In genomic region chr6:56808871-56809359, GRCh38 we compare ENCODE assay signal across 9 cellular contexts.
A peak's percentile ranks its signal among the peaks of the same experiment; 100 is the strongest.
DNase-seq lines count a peak whose midpoint lies in the region; ATAC-seq and TF ChIP-seq lines count a peak whose summit lies in the region.
"Had no signal": no experiment of that assay in that cellular context is flagged by ENCODE, and none has a peak within 500 bp of the region (broad histone marks: within the 10 kb centered on the region; RNA-seq: fewer than 3 reads in every experiment).

No MANE protein-coding gene starts in this region.

- H3K9me3 ChIP-seq in smooth muscle cell (replicated peaks; ENCODE audit: low read depth) (no peaks in the 10 kb centered on the region), adrenal gland (replicated peaks in 1 of 3) (no peaks in the 10 kb centered on the region)

- intact Hi-C loops in adrenal gland (cut with DNase I) = no loop called here

- H3K4me1 ChIP-seq in foreskin keratinocyte (peaks cover 30% of the 10 kb centered on the region), smooth muscle cell (ENCODE audit: low read depth) (peaks cover 41% of the 10 kb centered on the region), adrenal gland (replicated peaks in 1 of 2) (peaks cover 0 to 10% of the 10 kb centered on the region in 2 donors)

- no peak overlapping the region for H3K4me3 ChIP-seq in smooth muscle cell
- H3K4me3 ChIP-seq in adrenal gland = no peak overlapping the region

- ATAC-seq in foreskin keratinocyte (peak; percentile 96), GM21526 (IDR thresholded peaks at IDR 0.05; ENCODE audit: low FRiP score, unreplicated experiment) (no peak), HG02798 (IDR thresholded peaks at IDR 0.05; ENCODE audit: poor library complexity, unreplicated experiment) (no peak)

- TF ChIP-seq POLR2A in adrenal gland (IDR thresholded peaks at IDR 0.05) = no peak

- TF ChIP-seq CTCF in foreskin keratinocyte (conservative IDR thresholded peaks at IDR 0.05) (no peak), smooth muscle cell (IDR thresholded peaks at IDR 0.05; ENCODE audit: borderline replicate concordance, insufficient read depth, poor library complexity, severe bottlenecking) (no peak), adrenal gland (IDR thresholded peaks at IDR 0.05) (no peak)

- H3K36me3 ChIP-seq in smooth muscle cell (ENCODE audit: low read depth) (no peaks in the 10 kb centered on the region), adrenal gland (replicated peaks in 1 of 2) (no peaks in the 10 kb centered on the region)

- H2AFZ ChIP-seq in smooth muscle cell (ENCODE audit: low read depth) = no peak overlapping the region

- peak overlapping the region; percentile 19 for H3K27ac ChIP-seq in foreskin keratinocyte
- peak overlapping the region; percentile 63 for H3K27ac ChIP-seq in smooth muscle cell (ENCODE audit: low read depth)
- no peak overlapping the region for H3K27ac ChIP-seq in adrenal gland

- H3F3A ChIP-seq in smooth muscle cell (ENCODE audit: low read depth) = no peaks in the 10 kb centered on the region

- no peak overlapping the region for H3K4me2 ChIP-seq in smooth muscle cell

- H3K27me3 ChIP-seq in foreskin keratinocyte = no peaks in the 10 kb centered on the region
- no peaks in the 10 kb centered on the region for H3K27me3 ChIP-seq in smooth muscle cell (ENCODE audit: low read depth)
- no peaks in the 10 kb centered on the region for H3K27me3 ChIP-seq in adrenal gland

- 49% methylated on average over 3 of the region's 3 CpGs for WGBS in smooth muscle cell (ENCODE audit: low lambda C conversion rate)
- WGBS in adrenal gland, 4 donors = 81 to 92% (median 89%) methylated on average over 3 of the region's 3 CpGs

- H3K79me2 ChIP-seq in smooth muscle cell (ENCODE audit: low read depth) = peaks cover 58% of the 10 kb centered on the region

- peaks cover 4% of the 10 kb centered on the region for H4K20me1 ChIP-seq in smooth muscle cell (ENCODE audit: low read depth)

- no peak overlapping the region for H3K9ac ChIP-seq in smooth muscle cell (ENCODE audit: low read depth)

- DNase-seq in DMS79 treated with DMSO at 0.1 percent for 48 hours (lab: John Stamatoyannopoulos, UW) (peak; percentile 19), DMS79 (lab: John Stamatoyannopoulos, UW) (no peak), NCI-H69 (lab: John Stamatoyannopoulos, UW) (peak; percentile 94), foreskin keratinocyte (peak; percentile 89 to 98), smooth muscle cell (lab: John Stamatoyannopoulos, UW; ENCODE audit: unreplicated experiment) (no peak), adrenal gland (no peak)
- DNase-seq: NCI-H748 treated with DMSO at 0.1 percent for 48 hours had no signal

Comparison
In these comparisons a context has a peak if more than half of its experiments do, and no peak if none do; other contexts are left out.
1. DNase-seq: peak in DMS79 treated with DMSO at 0.1 percent for 48 hours (single experiment), NCI-H69 (single experiment) and foreskin keratinocyte (2 of 2); none in DMS79 (single experiment), smooth muscle cell (single experiment) and adrenal gland (0 of 7).
2. H3K27ac ChIP-seq: peak in foreskin keratinocyte (single experiment) and smooth muscle cell (single experiment); none in adrenal gland (0 of 5).